26 cellular contexts compared by ENCODE assay signal in the genomic region with DNA sequence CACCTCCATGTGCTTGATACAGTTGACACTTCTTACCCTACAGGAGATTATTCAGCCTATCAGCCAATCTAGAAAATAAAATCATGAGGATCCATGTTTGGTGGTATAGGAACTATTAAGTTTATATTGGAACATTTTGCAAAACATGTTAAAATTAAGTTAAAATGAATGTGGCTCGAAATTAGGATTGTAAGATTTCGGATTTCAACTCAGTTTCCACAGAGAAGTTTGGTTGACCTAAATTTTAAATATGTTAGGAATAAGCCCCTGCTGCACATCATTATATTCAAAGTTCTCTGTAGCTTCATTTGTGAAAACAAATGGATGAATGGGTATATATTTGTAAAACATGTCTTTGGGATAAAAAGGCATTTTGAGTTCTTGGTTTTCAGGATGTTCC. TPM values are rescaled to one million over a fixed set of nuclear protein-coding genes. Genes with fewer than 3 reads are reported as not detected.
"Had no signal": no experiment of that assay in that cellular context is flagged by ENCODE, and none has a peak within 500 bp of the region (broad histone marks: within the 10 kb centered on the region; RNA-seq: fewer than 3 reads in every experiment).

RAB40A (minus strand) TSS at position 101 of the 400 bp plus-strand sequence. CDS start 18,733 bp downstream, outside the sequence.

- H3K4me1 ChIP-seq: colonic mucosa, esophagus squamous epithelium, gastrocnemius medialis, heart right ventricle, left lung, lower lobe of right lung had no signal

- H3K27ac ChIP-seq: colonic mucosa, epithelial cell of prostate, esophagus squamous epithelium, gastrocnemius medialis, heart right ventricle, left lung, lower lobe of right lung had no signal

- H3K36me3 Mint-ChIP-seq: mesothelial cell of epicardium had no signal

- DNase-seq: colonic mucosa; cortex of kidney; effector CD8-positive, alpha-beta T cell; effector memory CD8-positive, alpha-beta T cell; endodermal cell; erythroblast; esophagus squamous epithelium; foreskin fibroblast; foreskin melanocyte; gastrocnemius medialis; glutamatergic neuron; head of caudate nucleus; heart right ventricle; hippocampal formation; left cardiac atrium; left lung; left ventricle myocardium superior; lower lobe of right lung; mesenchymal stem cell; mucosa of descending colon had no signal

- H3K27me3 Mint-ChIP-seq: dendritic cell treated with granulocyte-macrophage colony-stimulating factor and Interleukin-4, amounts not matched to agents 40 ng/mL and 50 ng/mL, for 4 days; effector memory CD8-positive, alpha-beta T cell had no signal

- ATAC-seq: effector memory CD8-positive, alpha-beta T cell; esophagus mucosa; gastrocnemius medialis; heart right ventricle; left cardiac atrium; left lung; left ventricle myocardium superior; lower lobe of right lung; mucosa of descending colon had no signal

- H3K27ac Mint-ChIP-seq: dendritic cell treated with granulocyte-macrophage colony-stimulating factor and Interleukin-4, amounts not matched to agents 40 ng/mL and 50 ng/mL, for 4 days; effector memory CD8-positive, alpha-beta T cell; endodermal cell; mesothelial cell of epicardium had no signal

- H3K4me3 ChIP-seq: colonic mucosa, esophagus squamous epithelium, gastrocnemius medialis, heart right ventricle, left lung, lower lobe of right lung, mucosa of descending colon had no signal

- H3K4me1 Mint-ChIP-seq: endodermal cell, mesothelial cell of epicardium had no signal

- H3K36me3 ChIP-seq: colonic mucosa, esophagus squamous epithelium, gastrocnemius medialis, heart right ventricle, left lung, lower lobe of right lung had no signal

- H3K27me3 ChIP-seq: colonic mucosa, esophagus squamous epithelium, gastrocnemius medialis had no signal

- H3K4me3 Mint-ChIP-seq: dendritic cell treated with granulocyte-macrophage colony-stimulating factor and Interleukin-4, amounts not matched to agents 40 ng/mL and 50 ng/mL, for 4 days; effector memory CD8-positive, alpha-beta T cell; endodermal cell; mesothelial cell of epicardium had no signal

- H3K9me3 Mint-ChIP-seq: dendritic cell treated with granulocyte-macrophage colony-stimulating factor and Interleukin-4, amounts not matched to agents 40 ng/mL and 50 ng/mL, for 4 days; effector memory CD8-positive, alpha-beta T cell; endodermal cell had no signal

- H3K9me3 ChIP-seq: colonic mucosa, esophagus squamous epithelium, gastrocnemius medialis, heart right ventricle, left lung, lower lobe of right lung, mucosa of descending colon had no signal

RNA-seq across cellular contexts. Expression of gene RAB40A, which starts in this region (rescaled TPM):
- total RNA-seq: dermis microvascular lymphatic vessel endothelial cell, gastrocnemius medialis, mesenteric fat pad had no signal
